Comparison of ENCODE assay signal across 21 cellular contexts in the genomic region with DNA sequence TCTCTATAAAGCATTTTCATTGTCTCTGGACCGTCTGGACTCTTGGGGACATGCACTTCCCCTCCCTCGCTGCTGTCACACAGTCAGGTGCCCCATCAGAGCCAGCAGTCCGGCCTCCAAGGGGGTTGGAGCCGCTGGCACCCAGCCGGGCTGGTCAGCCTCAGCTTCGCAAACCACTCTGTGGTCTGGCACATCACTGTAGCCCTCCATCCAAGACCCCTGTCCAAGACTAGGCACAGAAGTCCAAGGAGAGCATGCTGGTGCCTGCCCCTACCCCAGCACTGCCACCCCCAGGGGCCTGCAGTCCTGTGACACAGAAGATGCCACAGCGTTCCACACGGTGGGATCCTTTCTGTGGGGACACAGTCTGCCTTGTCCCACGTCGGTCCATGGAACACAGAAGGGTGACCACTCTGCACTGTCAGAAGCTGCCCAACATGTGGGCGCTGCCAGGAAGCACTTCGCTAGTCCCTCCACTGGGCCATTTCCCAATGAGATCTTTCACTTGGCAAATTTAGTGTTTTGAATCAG.
A peak's percentile ranks its signal among the peaks of the same experiment; 100 is the strongest.
DNase-seq lines count a peak whose midpoint lies in the region; ATAC-seq and TF ChIP-seq lines count a peak whose summit lies in the region.
"Had no signal": no experiment of that assay in that cellular context is flagged by ENCODE, and none has a peak within 500 bp of the region (broad histone marks: within the 10 kb centered on the region; RNA-seq: fewer than 3 reads in every experiment).

No MANE protein-coding gene starts in this region.

- H3K9ac ChIP-seq in HCT116 (ENCODE audit: low read length), result peak overlapping the region; percentile 6; the same call in 1 of the 2 replicates

- no peaks in the 10 kb centered on the region for H3K79me2 ChIP-seq in ACC112 (ENCODE audit: control insufficient read depth, insufficient read depth, low read length, unreplicated experiment)
- H3K79me2 ChIP-seq in HCT116 (ENCODE audit: insufficient read depth, low read length), result no peaks in the 10 kb centered on the region
- H3K79me2 ChIP-seq in osteoblast (ENCODE audit: insufficient read depth, low read length), result no peaks in the 10 kb centered on the region

- peak overlapping the region; percentile 62 for H3K4me2 ChIP-seq in HCT116 (ENCODE audit: low read length)
- H3K4me2 ChIP-seq in osteoblast (ENCODE audit: insufficient read depth, low read length), result peak overlapping the region; percentile 72

- CTCF ChIA-PET in HCT116 (lab: Charles Lee), result interaction anchor here (1.6 kb wide), 1 partner anchor 65 kb away, joined by 4 read pairs; no protein-coding TSS in a partner anchor
- CTCF ChIA-PET in Calu3 (lab: Charles Lee), result no interaction called here

- H3K4me3 ChIP-seq in ACC112 (ENCODE audit: low read depth, low read length) (peak overlapping the region; percentile 24; the same call in 1 of the 2 replicates), HCT116 (replicated peaks in 1 of 2; ENCODE audit: low read depth in 1 of 2, low read length in 2 of 2) (0 out of 4 replicates have a peak overlapping the region, but pooled peaks of 1 of the 2 experiments have one; percentile 18), osteoblast (ENCODE audit: insufficient read depth, low read length) (peak overlapping the region; percentile 45)
- H3K4me3 ChIP-seq: ascending aorta, vagina had no signal

- no peak for TF ChIP-seq RAD21 in HCT116 (IDR thresholded peaks at IDR 0.05; ENCODE audit: low read depth)

- H3K4me1 Mint-ChIP-seq in T-helper 2 cell treated with Interferon-gamma antibody and Interleukin-4, amounts not matched to agents 5 μg/mL and 100 μg/mL, for 36 hours (ENCODE audit: low read depth), result no peaks in the 10 kb centered on the region
- peaks cover 4% of the 10 kb centered on the region for H3K4me1 Mint-ChIP-seq in Calu3 (ENCODE audit: low read depth, unreplicated experiment)

- H3K9me3 ChIP-seq in HCT116 (ENCODE audit: control insufficient read depth in 1 of 2, insufficient read depth in 1 of 2, low read depth in 1 of 2, low read length in 2 of 2), result no peaks in the 10 kb centered on the region
- H3K9me3 ChIP-seq in osteoblast (ENCODE audit: low read depth, low read length), result no peaks in the 10 kb centered on the region
- H3K9me3 ChIP-seq: ascending aorta, neutrophil, vagina had no signal

- H3K27me3 Mint-ChIP-seq in T-helper 2 cell treated with Interferon-gamma antibody and Interleukin-4, amounts not matched to agents 5 μg/mL and 100 μg/mL, for 36 hours (ENCODE audit: low read depth), result peaks cover 4% of the 10 kb centered on the region
- H3K27me3 Mint-ChIP-seq in Calu3 (ENCODE audit: unreplicated experiment), result peaks cover 77% of the 10 kb centered on the region

- 0 out of 2 replicates have a peak, but pooled peaks cover 5% of the 10 kb centered on the region for H3K27me3 ChIP-seq in ACC112 (ENCODE audit: insufficient read depth, low read length)
- no peaks in the 10 kb centered on the region for H3K27me3 ChIP-seq in HCT116 (ENCODE audit: insufficient read depth, low read length)
- peaks cover 4% of the 10 kb centered on the region for H3K27me3 ChIP-seq in osteoblast (ENCODE audit: insufficient read depth, low read length)
- H3K27me3 ChIP-seq: ascending aorta, neutrophil, vagina had no signal

- TF ChIP-seq POLR2A in HCT116 (IDR thresholded peaks at IDR 0.05; ENCODE audit: borderline replicate concordance, extremely low read depth, insufficient read depth, insufficient read length), result no peak

- no peaks in the 10 kb centered on the region for H3K36me3 Mint-ChIP-seq in T-helper 2 cell treated with Interferon-gamma antibody and Interleukin-4, amounts not matched to agents 5 μg/mL and 100 μg/mL, for 36 hours (ENCODE audit: low read depth)
- no peaks in the 10 kb centered on the region for H3K36me3 Mint-ChIP-seq in Calu3 (ENCODE audit: insufficient read depth, unreplicated experiment)
- H3K36me3 Mint-ChIP-seq: activated naive CD4-positive, alpha-beta T cell treated with anti-CD3 and anti-CD28 coated beads, Interleukin-2, amount 50 U/mL, for 72 hours had no signal

- ATAC-seq in HCT116 (peak; percentile 19), GM18517 (IDR thresholded peaks at IDR 0.05; ENCODE audit: unreplicated experiment) (no peak)
- ATAC-seq: activated CD8-positive, alpha-beta T cell treated with anti-CD3 and anti-CD28 coated beads for 36 hours; activated naive CD4-positive, alpha-beta T cell treated with anti-CD3 and anti-CD28 coated beads, Interleukin-2, amount 50 U/mL, for 72 hours; SK-N-SH treated with all-trans-retinoic acid at 6 μM for 48 hours had no signal

- POLR2A ChIA-PET in HCT116 (lab: Charles Lee), result no interaction called here

- H3K4me3 Mint-ChIP-seq in T-helper 2 cell treated with Interferon-gamma antibody and Interleukin-4, amounts not matched to agents 5 μg/mL and 100 μg/mL, for 36 hours, result no peak overlapping the region
- no peak overlapping the region for H3K4me3 Mint-ChIP-seq in Calu3 (ENCODE audit: low read depth, unreplicated experiment)
- H3K4me3 Mint-ChIP-seq: activated CD8-positive, alpha-beta T cell treated with anti-CD3 and anti-CD28 coated beads for 36 hours; activated T-cell treated with anti-CD3 and anti-CD28 coated beads, Interleukin-2, amount 50 U/mL, for 72 hours; CD4-positive, alpha-beta T cell had no signal

- RAD21 ChIA-PET in HCT116 (lab: Charles Lee; ENCODE audit: low non-redundant PET in 1 of 2, low total read pairs in 2 of 2, uncharacterized antibody in 2 of 2, unreplicated experiment in 2 of 2), result no interaction called here

- H3K36me3 ChIP-seq in ACC112 (ENCODE audit: insufficient read depth, low read length), result no peaks in the 10 kb centered on the region
- H3K36me3 ChIP-seq in HCT116 (ENCODE audit: control insufficient read depth in 1 of 2, insufficient read depth in 2 of 2, low read length in 2 of 2), result no peaks in the 10 kb centered on the region
- no peaks in the 10 kb centered on the region for H3K36me3 ChIP-seq in osteoblast (ENCODE audit: insufficient read depth, low read length)
- H3K36me3 ChIP-seq: ascending aorta, neutrophil, vagina had no signal

- intact Hi-C loops in HCT116 (cut with micrococcal nuclease), result no loop called here
- intact Hi-C loops in Calu3 (cut with micrococcal nuclease; ENCODE audit: unreplicated experiment), result no loop called here

- peaks cover 24% of the 10 kb centered on the region for H3K4me1 ChIP-seq in ACC112 (ENCODE audit: control insufficient read depth, insufficient read depth, low read length, unreplicated experiment)
- peaks cover 13 to 22% of the 10 kb centered on the region in 2 experiments; a peak in 3 of 4 replicates for H3K4me1 ChIP-seq in HCT116 (ENCODE audit: control insufficient read depth in 1 of 2, insufficient read depth in 2 of 2, low read length in 2 of 2)
- H3K4me1 ChIP-seq in osteoblast (ENCODE audit: insufficient read depth, low read length), result peaks cover 16% of the 10 kb centered on the region
- H3K4me1 ChIP-seq: ascending aorta had no signal

- no peaks in the 10 kb centered on the region for H3K9me3 Mint-ChIP-seq in T-helper 2 cell treated with Interferon-gamma antibody and Interleukin-4, amounts not matched to agents 5 μg/mL and 100 μg/mL, for 36 hours
- H3K9me3 Mint-ChIP-seq in Calu3 (ENCODE audit: low read depth, unreplicated experiment), result peaks cover 2% of the 10 kb centered on the region
- H3K9me3 Mint-ChIP-seq: activated CD8-positive, alpha-beta T cell treated with anti-CD3 and anti-CD28 coated beads for 36 hours; activated naive CD4-positive, alpha-beta T cell treated with anti-CD3 and anti-CD28 coated beads, Interleukin-2, amount 50 U/mL, for 72 hours; activated T-cell treated with anti-CD3 and anti-CD28 coated beads, Interleukin-2, amount 50 U/mL, for 72 hours; CD4-positive, alpha-beta T cell had no signal

- TF ChIP-seq CTCF in HCT116 (IDR thresholded peaks at IDR 0.05 in 2 of 3, conservative IDR thresholded peaks at IDR 0.05 in 1 of 3; ENCODE audit: borderline replicate concordance in 1 of 3, insufficient read depth in 1 of 3, low read depth in 2 of 3, low read length in 2 of 3) (no peak), osteoblast (IDR thresholded peaks at IDR 0.05; ENCODE audit: extremely low read depth, low read depth, low read length) (no peak), Calu3 (IDR thresholded peaks at IDR 0.05; ENCODE audit: unreplicated experiment) (no peak)

- BruUV-seq in HCT116 (replicated peaks; lab: Mats Ljungman, UMichigan) (no TSS peak), Calu3 (replicated peaks; lab: Mats Ljungman, UMichigan) (no TSS peak)

- no peak overlapping the region for H3K27ac Mint-ChIP-seq in T-helper 2 cell treated with Interferon-gamma antibody and Interleukin-4, amounts not matched to agents 5 μg/mL and 100 μg/mL, for 36 hours
- H3K27ac Mint-ChIP-seq in Calu3 (ENCODE audit: unreplicated experiment), result no peak overlapping the region
- H3K27ac Mint-ChIP-seq: activated CD8-positive, alpha-beta T cell treated with anti-CD3 and anti-CD28 coated beads for 36 hours; activated naive CD4-positive, alpha-beta T cell treated with anti-CD3 and anti-CD28 coated beads, Interleukin-2, amount 50 U/mL, for 72 hours; activated T-cell treated with anti-CD3 and anti-CD28 coated beads, Interleukin-2, amount 50 U/mL, for 72 hours; CD4-positive, alpha-beta T cell had no signal

- DNase-seq in HCT116 (ENCODE audit: low read depth, low spot score), result no peak
- DNase-seq in dermis blood vessel endothelial cell, result peak; percentile 15
- peak; percentile 79 for DNase-seq in osteoblast (ENCODE audit: insufficient read length, low spot score, missing footprints)
- DNase-seq in T-helper 2 cell treated with Interferon-gamma antibody and Interleukin-4, amounts not matched to agents 5 μg/mL and 100 μg/mL, for 36 hours (ENCODE audit: low spot score), result no peak
- DNase-seq in EL, result no peak
- DNase-seq in Calu3, result no peak
- DNase-seq: activated CD4-positive, CD25-positive, alpha-beta regulatory T cell; activated CD8-positive, alpha-beta T cell treated with anti-CD3 and anti-CD28 coated beads for 36 hours; activated T-cell treated with anti-CD3 and anti-CD28 coated beads, Interleukin-2, amount 50 U/mL, for 72 hours; CD4-positive, alpha-beta T cell; midbrain; NCI-H1105; NCI-H510A; T-helper 9 cell had no signal

- H3K27ac ChIP-seq in ACC112 (ENCODE audit: low read depth, low read length) (peak overlapping the region; percentile 74), HCT116 (ENCODE audit: low read depth, low read length) (peak overlapping the region; percentile 10; the same call in 1 of the 2 replicates), osteoblast (ENCODE audit: low read depth, low read length) (peak overlapping the region; percentile 84)
- H3K27ac ChIP-seq: neutrophil, vagina had no signal

- no peaks in the 10 kb centered on the region; the same call in 1 of the 2 replicates for H3K9me2 ChIP-seq in HCT116 (ENCODE audit: insufficient read depth)

- no peak overlapping the region for H2AFZ ChIP-seq in ACC112 (ENCODE audit: low read length, unreplicated experiment)
- H2AFZ ChIP-seq in HCT116 (ENCODE audit: low read depth, low read length, poor library complexity, severe bottlenecking), result no peak overlapping the region
- H2AFZ ChIP-seq in osteoblast (ENCODE audit: low read length), result peak overlapping the region; percentile 50

- no peaks in the 10 kb centered on the region for H4K20me1 ChIP-seq in HCT116 (ENCODE audit: insufficient read depth)
- no peaks in the 10 kb centered on the region for H4K20me1 ChIP-seq in osteoblast (ENCODE audit: insufficient read depth, low read length)

TF ChIP-seq in HCT116, 20 proteins besides CTCF, POLR2A, EP300 and RAD21 (continues in another document):
- TF ChIP-seq YY1 (IDR thresholded peaks at IDR 0.05; ENCODE audit: extremely low read depth, insufficient replicate concordance, low read depth, low read length) (no peak), SP1 (IDR thresholded peaks at IDR 0.05; ENCODE audit: low read depth) (no peak)

Comparison
In these comparisons a context has a peak if more than half of its experiments do, and no peak if none do; other contexts are left out.
1. H3K27ac ChIP-seq: peak in every context shown above with its lines; median percentile 84 in osteoblast; 74 in ACC112; 10 in HCT116.
2. DNase-seq: peak in dermis blood vessel endothelial cell (single experiment) and osteoblast (single experiment); none in HCT116 (single experiment), T-helper 2 cell treated with Interferon-gamma antibody and Interleukin-4, amounts not matched to agents 5 μg/mL and 100 μg/mL, for 36 hours (single experiment), EL (single experiment) and Calu3 (single experiment).